ENCODE assay signal across 21 cellular contexts in genomic region chr22:42304021-42304790, GRCh38. TPM values are rescaled to one million over a fixed set of nuclear protein-coding genes. Genes with fewer than 3 reads are reported as not detected.
DNase-seq lines count a peak whose midpoint lies in the region; FAIRE-seq and TF ChIP-seq lines count a peak whose summit lies in the region.
"Had no signal": no experiment of that assay in that cellular context is flagged by ENCODE, and none has a peak within 500 bp of the region (broad histone marks: within the 10 kb centered on the region; RNA-seq: fewer than 3 reads in every experiment).

No MANE protein-coding gene starts in this region.

- H3K27ac Mint-ChIP-seq in CD4-positive, alpha-beta memory T cell: peak overlapping the region in 6 of 7 donors; percentile 7 to 55 (median 30)
- H3K27ac Mint-ChIP-seq: activated T-cell treated with anti-CD3 and anti-CD28 coated beads, Interleukin-2, amount 50 U/mL, for 24 hours; HFFc6 had no signal

- DNase-seq in CD4-positive, alpha-beta memory T cell: no peak
- peak; percentile 38 for DNase-seq in SK-N-DZ (ENCODE audit: low spot score)
- peak; percentile 93 for DNase-seq in left kidney (ENCODE audit: low read depth, low spot score)
- no peak for DNase-seq in esophagus muscularis mucosa (ENCODE audit: extremely low spot score)
- no peak for DNase-seq in H54 (ENCODE audit: insufficient read length, low spot score)
- DNase-seq in glomerular visceral epithelial cell (ENCODE audit: extremely low spot score): no peak
- no peak for DNase-seq in SKM-1 (lab: John Stamatoyannopoulos, UW; ENCODE audit: unreplicated experiment)
- DNase-seq: activated CD4-positive, alpha-beta T cell treated with anti-CD3 and anti-CD28 coated beads for 48 hours; activated T-cell treated with anti-CD3 and anti-CD28 coated beads, Interleukin-2, amount 50 U/mL, for 24 hours; dorsolateral prefrontal cortex; heart left ventricle; HFFc6; IMR-90; left cardiac atrium; MV-4-11; NCI-H345; SIG-M5; T1000 had no signal

- H3K36me3 ChIP-seq in CD4-positive, alpha-beta memory T cell (ENCODE audit: insufficient read depth, low read length): no peaks in the 10 kb centered on the region
- H3K36me3 ChIP-seq in HEK293 (ENCODE audit: control insufficient read depth in 2 of 2, insufficient read depth in 1 of 2, low read length in 2 of 2) (no peaks in the 10 kb centered on the region), esophagus muscularis mucosa (no peaks in the 10 kb centered on the region)
- H3K36me3 ChIP-seq: cardiac muscle cell, heart left ventricle had no signal

- no peaks in the 10 kb centered on the region for H3K27me3 Mint-ChIP-seq in CD4-positive, alpha-beta memory T cell
- H3K27me3 Mint-ChIP-seq: activated T-cell treated with anti-CD3 and anti-CD28 coated beads, Interleukin-2, amount 50 U/mL, for 24 hours had no signal

- no peak overlapping the region for H3K27ac ChIP-seq in CD4-positive, alpha-beta memory T cell (ENCODE audit: low read depth, low read length)
- H3K27ac ChIP-seq in HEK293 (ENCODE audit: extremely low read depth, low read depth, low read length) (no peak overlapping the region), esophagus muscularis mucosa (replicated peaks in 1 of 4) (no peak overlapping the region)
- H3K27ac ChIP-seq: cardiac muscle cell, dorsolateral prefrontal cortex, heart left ventricle had no signal

- H3K9me3 ChIP-seq in CD4-positive, alpha-beta memory T cell (ENCODE audit: control insufficient read depth in 1 of 2, low read length in 2 of 2): no peaks in the 10 kb centered on the region
- no peaks in the 10 kb centered on the region for H3K9me3 ChIP-seq in HEK293 (ENCODE audit: control insufficient read depth, insufficient read depth, low read depth, low read length)
- no peaks in the 10 kb centered on the region for H3K9me3 ChIP-seq in esophagus muscularis mucosa
- H3K9me3 ChIP-seq: heart left ventricle had no signal

- intact Hi-C loops in CD4-positive, alpha-beta memory T cell (cut with micrococcal nuclease): loop anchor here (5.0 kb wide), 1 partner anchor 37 kb away; no protein-coding TSS in a partner anchor
- intact Hi-C loops in esophagus muscularis mucosa (cut with DNase I): no loop called here

- CTCF ChIA-PET in CD4-positive, alpha-beta memory T cell (lab: Charles Lee; ENCODE audit: partially characterized antibody): interaction anchor here (1.1 to 1.3 kb wide), 2 partner anchors 8 to 11 kb away, joined by 3 to 4 read pairs; no protein-coding TSS in a partner anchor
- CTCF ChIA-PET in HEK293 (lab: Yijun Ruan, JAX): interaction anchor here (0.6 to 2.4 kb wide), 5 partner anchors 9 to 87 kb away, joined by 3 to 13 read pairs (median 5); no protein-coding TSS in a partner anchor

- no peak overlapping the region for H3K4me3 ChIP-seq in CD4-positive, alpha-beta memory T cell (ENCODE audit: low read length in 2 of 2)
- no peak overlapping the region for H3K4me3 ChIP-seq in HEK293 (ENCODE audit: low read depth, low read length)
- H3K4me3 ChIP-seq in esophagus muscularis mucosa: no peak overlapping the region
- H3K4me3 ChIP-seq: cardiac muscle cell, dorsolateral prefrontal cortex, heart left ventricle had no signal

- H3K4me1 ChIP-seq in CD4-positive, alpha-beta memory T cell (ENCODE audit: insufficient read depth, low read length): peaks cover 62% of the 10 kb centered on the region
- peaks cover 5% of the 10 kb centered on the region for H3K4me1 ChIP-seq in HEK293 (ENCODE audit: control insufficient read depth, insufficient read depth, low read length)
- peaks cover 0 to 24% (median 16%) of the 10 kb centered on the region in 4 donors for H3K4me1 ChIP-seq in esophagus muscularis mucosa

- no peaks in the 10 kb centered on the region for H3K27me3 ChIP-seq in CD4-positive, alpha-beta memory T cell (ENCODE audit: insufficient read depth, low read length)
- no peaks in the 10 kb centered on the region for H3K27me3 ChIP-seq in esophagus muscularis mucosa
- H3K27me3 ChIP-seq: cardiac muscle cell, dorsolateral prefrontal cortex had no signal

- POLR2A ChIA-PET in CD4-positive, alpha-beta memory T cell (lab: Charles Lee; ENCODE audit: partially characterized antibody): interaction anchor here (1.1 to 2.0 kb wide), 4 partner anchors 8 to 42 kb away, joined by 3 to 5 read pairs (median 4); partner anchors contain the start of gene TCF20
- POLR2A ChIA-PET in HEK293 (lab: Yijun Ruan, JAX): interaction anchor here (0.6 to 1.5 kb wide), 2 partner anchors 8 to 16 kb away, joined by 3 to 9 read pairs; no protein-coding TSS in a partner anchor

- no peaks in the 10 kb centered on the region for H3K9me3 Mint-ChIP-seq in CD4-positive, alpha-beta memory T cell
- H3K9me3 Mint-ChIP-seq: activated T-cell treated with anti-CD3 and anti-CD28 coated beads, Interleukin-2, amount 50 U/mL, for 24 hours; HFFc6 had no signal

- peaks cover 37 to 79% (median 58%) of the 10 kb centered on the region in 4 donors for H3K4me1 Mint-ChIP-seq in CD4-positive, alpha-beta memory T cell

- FAIRE-seq in H54 (lab: Jason Lieb, UNC): no peak
- FAIRE-seq: D721Med had no signal

- peak overlapping the region in 3 of 8 donors; percentile 39 to 68 (median 65) for H3K4me3 Mint-ChIP-seq in CD4-positive, alpha-beta memory T cell
- H3K4me3 Mint-ChIP-seq: activated T-cell treated with anti-CD3 and anti-CD28 coated beads, Interleukin-2, amount 50 U/mL, for 24 hours; HFFc6 had no signal

- WGBS in esophagus muscularis mucosa: 40% methylated on average over 14 of the region's 16 CpGs

- no peaks in the 10 kb centered on the region for H3K36me3 Mint-ChIP-seq in CD4-positive, alpha-beta memory T cell

- TF ChIP-seq EP300 in esophagus muscularis mucosa (IDR thresholded peaks at IDR 0.05): no peak

- TF ChIP-seq POLR2A in esophagus muscularis mucosa (IDR thresholded peaks at IDR 0.05; ENCODE audit: low read depth) (no peak), H54 (IDR thresholded peaks at IDR 0.05; ENCODE audit: low read depth, low read length) (no peak)

- TF ChIP-seq CTCF in HEK293 (tag by site-specific recombination; IDR thresholded peaks at IDR 0.05) (no peak), esophagus muscularis mucosa (IDR thresholded peaks at IDR 0.05) (no peak)

TF ChIP-seq in HEK293, 187 proteins besides CTCF, POLR2A, EP300 and RAD21 (continues in another document):
- TF ChIP-seq ZFP41 (tag by site-specific recombination; IDR thresholded peaks at IDR 0.05; ENCODE audit: borderline replicate concordance) (no peak), ZBTB8A (tag by site-specific recombination; IDR thresholded peaks at IDR 0.05) (0 out of 2 replicates have a peak, but pooled peaks have one; percentile 29), ZIC2 (tag by site-specific recombination; IDR thresholded peaks at IDR 0.05) (peak; percentile 53), ZNF157 (tag by site-specific recombination; IDR thresholded peaks at IDR 0.05) (no peak), ZSCAN5A (tag by site-specific recombination; IDR thresholded peaks at IDR 0.05) (no peak), GLIS2 (tag by site-specific recombination; IDR thresholded peaks at IDR 0.05) (peak; percentile 37; the same call in 1 of the 2 replicates), ZNF112 (tag by site-specific recombination; IDR thresholded peaks at IDR 0.05) (no peak)
- TF ChIP-seq, protein P1, sequence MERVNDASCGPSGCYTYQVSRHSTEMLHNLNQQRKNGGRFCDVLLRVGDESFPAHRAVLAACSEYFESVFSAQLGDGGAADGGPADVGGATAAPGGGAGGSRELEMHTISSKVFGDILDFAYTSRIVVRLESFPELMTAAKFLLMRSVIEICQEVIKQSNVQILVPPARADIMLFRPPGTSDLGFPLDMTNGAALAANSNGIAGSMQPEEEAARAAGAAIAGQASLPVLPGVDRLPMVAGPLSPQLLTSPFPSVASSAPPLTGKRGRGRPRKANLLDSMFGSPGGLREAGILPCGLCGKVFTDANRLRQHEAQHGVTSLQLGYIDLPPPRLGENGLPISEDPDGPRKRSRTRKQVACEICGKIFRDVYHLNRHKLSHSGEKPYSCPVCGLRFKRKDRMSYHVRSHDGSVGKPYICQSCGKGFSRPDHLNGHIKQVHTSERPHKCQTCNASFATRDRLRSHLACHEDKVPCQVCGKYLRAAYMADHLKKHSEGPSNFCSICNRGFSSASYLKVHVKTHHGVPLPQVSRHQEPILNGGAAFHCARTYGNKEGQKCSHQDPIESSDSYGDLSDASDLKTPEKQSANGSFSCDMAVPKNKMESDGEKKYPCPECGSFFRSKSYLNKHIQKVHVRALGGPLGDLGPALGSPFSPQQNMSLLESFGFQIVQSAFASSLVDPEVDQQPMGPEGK (tag by site-specific recombination; IDR thresholded peaks at IDR 0.05): peak; percentile 35; the same call in 1 of the 2 replicates
- TF ChIP-seq, protein P2, sequence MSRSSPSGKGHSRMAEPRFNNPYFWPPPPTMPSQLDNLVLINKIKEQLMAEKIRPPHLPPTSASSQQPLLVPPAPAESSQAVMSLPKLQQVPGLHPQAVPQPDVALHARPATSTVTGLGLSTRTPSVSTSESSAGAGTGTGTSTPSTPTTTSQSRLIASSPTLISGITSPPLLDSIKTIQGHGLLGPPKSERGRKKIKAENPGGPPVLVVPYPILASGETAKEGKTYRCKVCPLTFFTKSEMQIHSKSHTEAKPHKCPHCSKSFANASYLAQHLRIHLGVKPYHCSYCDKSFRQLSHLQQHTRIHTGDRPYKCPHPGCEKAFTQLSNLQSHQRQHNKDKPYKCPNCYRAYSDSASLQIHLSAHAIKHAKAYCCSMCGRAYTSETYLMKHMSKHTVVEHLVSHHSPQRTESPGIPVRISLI (tag by site-specific recombination; IDR thresholded peaks at IDR 0.05): no peak

RNA-seq across cellular contexts. Expression of gene TCF20, which starts 33.8 kb away (rescaled TPM):
- total RNA-seq in CD4-positive, alpha-beta memory T cell: 10 to 100 TPM; 88.7 to 93.4 TPM
- polyA plus RNA-seq in CD4-positive, alpha-beta memory T cell: 1 to 10 TPM in 1 of 2 donors, under 1 TPM in 1; 0.72 to 4.8 TPM
- polyA plus RNA-seq in SK-N-DZ (2014; cell fraction: cytosol; rRNA removed): 25.2 and 27.9 TPM in 2 replicates
- polyA plus RNA-seq in SK-N-DZ (2014; cell fraction: nucleus; rRNA removed): 9.5 and 14.0 TPM in 2 replicates
- total RNA-seq in esophagus muscularis mucosa: 10 to 100 TPM; 24.9 to 48.2 (median 38.4) TPM

Comparison
In these comparisons a context has a peak if more than half of its experiments do, and no peak if none do; other contexts are left out.
1. DNase-seq: peak in SK-N-DZ (single experiment) and left kidney (single experiment); none in CD4-positive, alpha-beta memory T cell (0 of 5), esophagus muscularis mucosa (single experiment), H54 (single experiment), glomerular visceral epithelial cell (single experiment) and SKM-1 (single experiment).